ENCODE assay signal across 25 cellular contexts in the genomic region with DNA sequence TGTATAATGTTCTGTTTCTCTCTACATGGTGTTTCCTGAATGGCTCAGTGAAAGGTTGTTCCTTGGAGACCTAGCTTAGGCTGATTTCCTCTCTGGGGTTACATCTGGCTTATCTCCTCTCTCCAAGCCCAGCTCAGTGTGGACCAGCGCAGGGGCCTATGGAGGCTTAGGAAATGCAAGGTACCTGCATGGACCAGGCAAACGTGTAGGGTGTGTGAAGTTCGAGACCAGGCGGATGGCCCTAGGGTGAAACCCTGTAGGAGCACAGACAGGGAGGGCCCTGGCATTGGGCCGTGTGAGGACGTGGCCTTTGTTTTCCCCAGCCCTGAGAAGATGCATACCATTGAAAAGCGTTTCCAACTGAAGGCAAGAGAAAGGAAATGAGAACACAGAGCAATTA. TPM values are rescaled to one million over a fixed set of nuclear protein-coding genes. Genes with fewer than 3 reads are reported as not detected.
A peak's percentile ranks its signal among the peaks of the same experiment; 100 is the strongest.
DNase-seq lines count a peak whose midpoint lies in the region; ATAC-seq, FAIRE-seq and TF ChIP-seq lines count a peak whose summit lies in the region.
"Had no signal": no experiment of that assay in that cellular context is flagged by ENCODE, and none has a peak within 500 bp of the region (broad histone marks: within the 10 kb centered on the region; RNA-seq: fewer than 3 reads in every experiment).

No MANE protein-coding gene starts in this region.

- no peaks in the 10 kb centered on the region for H3F3A ChIP-seq in MM.1S (ENCODE audit: insufficient read depth, low read length)

- H3K9me3 Mint-ChIP-seq in stimulated activated effector memory CD8-positive, alpha-beta T cell treated with anti-CD3 and anti-CD28 coated beads, Interleukin-12 subunit alpha, Interleukin-12 subunit beta, amount 100 ng/mL, for 72 hours = peaks cover 4% of the 10 kb centered on the region

- no peak overlapping the region for H3K4me3 ChIP-seq in endothelial cell of umbilical vein (replicated peaks in 1 of 3; ENCODE audit: insufficient read depth in 1 of 3, low read depth in 1 of 3, low read length in 3 of 3)
- H3K4me3 ChIP-seq in MM.1S (ENCODE audit: low read length) = no peak overlapping the region
- H3K4me3 ChIP-seq: SJSA1 had no signal

- peaks cover 5% of the 10 kb centered on the region for H3K4me1 Mint-ChIP-seq in stimulated activated effector memory CD8-positive, alpha-beta T cell treated with anti-CD3 and anti-CD28 coated beads, Interleukin-12 subunit alpha, Interleukin-12 subunit beta, amount 100 ng/mL, for 72 hours

- no peaks in the 10 kb centered on the region for H3K9me2 ChIP-seq in MM.1S (replicated peaks; ENCODE audit: insufficient read depth, low read length)

- no TSS peak for BruUV-seq in endothelial cell of umbilical vein (replicated peaks; lab: Mats Ljungman, UMichigan)

- H2AFZ ChIP-seq in endothelial cell of umbilical vein (ENCODE audit: low read depth, low read length) = no peak overlapping the region
- no peak overlapping the region for H2AFZ ChIP-seq in MM.1S (ENCODE audit: low read length)

- H3K4me3 Mint-ChIP-seq in stimulated activated effector memory CD8-positive, alpha-beta T cell treated with anti-CD3 and anti-CD28 coated beads, Interleukin-12 subunit alpha, Interleukin-12 subunit beta, amount 100 ng/mL, for 72 hours = no peak overlapping the region
- H3K4me3 Mint-ChIP-seq: CD4-positive, CD25-positive, alpha-beta regulatory T cell had no signal

- no peaks in the 10 kb centered on the region for H3K36me3 Mint-ChIP-seq in stimulated activated effector memory CD8-positive, alpha-beta T cell treated with anti-CD3 and anti-CD28 coated beads, Interleukin-12 subunit alpha, Interleukin-12 subunit beta, amount 100 ng/mL, for 72 hours
- H3K36me3 Mint-ChIP-seq: CD4-positive, CD25-positive, alpha-beta regulatory T cell had no signal

- DNase-seq in Right ventricle myocardium superior (no peak), left cardiac atrium (no peak), UCSD-AML1 (lab: John Stamatoyannopoulos, UW; ENCODE audit: unreplicated experiment) (peak; percentile 27), endothelial cell of umbilical vein (ENCODE audit: low read depth, low spot score) (peak; percentile 39), MM.1S (no peak), mucosa of gallbladder (ENCODE audit: low spot score) (no peak)
- no peak for DNase-seq in stimulated activated effector memory CD8-positive, alpha-beta T cell treated with anti-CD3 and anti-CD28 coated beads, Interleukin-12 subunit alpha, Interleukin-12 subunit beta, amount 100 ng/mL, for 72 hours (ENCODE audit: low spot score in 2 of 2)
- DNase-seq: 8988T; ACHN; BE2C; CD4-positive, CD25-positive, alpha-beta regulatory T cell; GOT3; KBM-7; NCI-H1105 treated with DMSO at 0.1 percent for 48 hours; NCI-H2029; NCI-H446 treated with DMSO at 0.1 percent for 48 hours; NCI-H526; NCI-H82; NK-92 treated with Interleukin-12 subunit alpha and Interleukin-12 subunit beta, amount 100 ng/mL, for 24 hours; PC-3 had no signal

- H3K9me1 ChIP-seq in endothelial cell of umbilical vein (replicated peaks; ENCODE audit: control insufficient read depth, extremely low read depth, insufficient read depth, low read length) = no peaks in the 10 kb centered on the region

- H3K4me2 ChIP-seq in endothelial cell of umbilical vein (ENCODE audit: insufficient read depth, low read length) (no peak overlapping the region), MM.1S (ENCODE audit: low read depth, low read length) (no peak overlapping the region)

- H3K27me3 ChIP-seq in endothelial cell of umbilical vein (ENCODE audit: control insufficient read depth in 2 of 2, insufficient read depth in 2 of 2, low read length in 2 of 2) (no peaks in the 10 kb centered on the region), MM.1S (replicated peaks; ENCODE audit: insufficient read depth, low read length) (no peaks in the 10 kb centered on the region)
- H3K27me3 ChIP-seq: BE2C, SJSA1 had no signal

- ATAC-seq in Right ventricle myocardium superior (ENCODE audit: poor library complexity) (peak; percentile 20), left cardiac atrium (no peak), GM21515 (IDR thresholded peaks at IDR 0.05; ENCODE audit: unreplicated experiment) (no peak)
- peak; percentile 46 for ATAC-seq in stimulated activated effector memory CD8-positive, alpha-beta T cell treated with anti-CD3 and anti-CD28 coated beads, Interleukin-12 subunit alpha, Interleukin-12 subunit beta, amount 100 ng/mL, for 72 hours
- ATAC-seq: HCT116, PC-3 had no signal

- peaks cover 78% of the 10 kb centered on the region for H3K79me2 ChIP-seq in endothelial cell of umbilical vein (ENCODE audit: control insufficient read depth, insufficient read depth, low read length)
- H3K79me2 ChIP-seq in MM.1S (ENCODE audit: low read length) = no peaks in the 10 kb centered on the region

- no peak for FAIRE-seq in endothelial cell of umbilical vein (lab: Jason Lieb, UNC)
- FAIRE-seq: D721Med, GM18507 had no signal

- TF ChIP-seq CTCF in endothelial cell of umbilical vein (IDR thresholded peaks at IDR 0.05; ENCODE audit: extremely low read depth in 1 of 2, insufficient read depth in 1 of 2, low read depth in 1 of 2, low read length in 2 of 2) (no peak), MM.1S (IDR thresholded peaks at IDR 0.05; ENCODE audit: low read length) (no peak)

- H3K36me3 ChIP-seq in endothelial cell of umbilical vein (ENCODE audit: control insufficient read depth in 2 of 2, extremely low read depth in 1 of 2, insufficient read depth in 2 of 2, low read length in 2 of 2) (peaks cover 0 to 2% of the 10 kb centered on the region in 2 experiments), MM.1S (replicated peaks; ENCODE audit: insufficient read depth, low read length) (no peaks in the 10 kb centered on the region)
- H3K36me3 ChIP-seq: BE2C, SJSA1 had no signal

- H4K20me1 ChIP-seq in endothelial cell of umbilical vein (replicated peaks; ENCODE audit: control insufficient read depth, extremely low read depth, insufficient read depth, low read length) = peaks cover 2% of the 10 kb centered on the region
- no peaks in the 10 kb centered on the region for H4K20me1 ChIP-seq in MM.1S (ENCODE audit: insufficient read depth, low read length)

- intact Hi-C loops in Right ventricle myocardium superior (cut with DNase I) = no loop called here
- intact Hi-C loops in left cardiac atrium (cut with DNase I) = no loop called here
- intact Hi-C loops in endothelial cell of umbilical vein (cut with micrococcal nuclease) = no loop called here

- H3K9me3 ChIP-seq in endothelial cell of umbilical vein (replicated peaks; ENCODE audit: control insufficient read depth, insufficient read depth, low read length) = no peaks in the 10 kb centered on the region
- no peaks in the 10 kb centered on the region for H3K9me3 ChIP-seq in MM.1S (replicated peaks; ENCODE audit: insufficient read depth, low read length)
- H3K9me3 ChIP-seq: BE2C, SJSA1 had no signal

- H3K4me1 ChIP-seq in endothelial cell of umbilical vein (ENCODE audit: control insufficient read depth, extremely low read depth, insufficient read depth, low read length) (peaks cover 6% of the 10 kb centered on the region), MM.1S (ENCODE audit: low read length) (no peaks in the 10 kb centered on the region)
- H3K4me1 ChIP-seq: BE2C, SJSA1 had no signal

- H3K9ac ChIP-seq in endothelial cell of umbilical vein (replicated peaks; ENCODE audit: extremely low read depth, insufficient read depth, low read length) (no peak overlapping the region), MM.1S (ENCODE audit: low read length) (no peak overlapping the region)

- no peak for TF ChIP-seq POLR2A in endothelial cell of umbilical vein (IDR thresholded peaks at IDR 0.05; ENCODE audit: low read depth, low read length)

- H3K27ac ChIP-seq in endothelial cell of umbilical vein (ENCODE audit: insufficient read depth, low read depth, low read length) (no peak overlapping the region), MM.1S (ENCODE audit: low read length) (no peak overlapping the region)
- H3K27ac ChIP-seq: SJSA1 had no signal

- no peak overlapping the region for H3K27ac Mint-ChIP-seq in stimulated activated effector memory CD8-positive, alpha-beta T cell treated with anti-CD3 and anti-CD28 coated beads, Interleukin-12 subunit alpha, Interleukin-12 subunit beta, amount 100 ng/mL, for 72 hours
- H3K27ac Mint-ChIP-seq: CD4-positive, CD25-positive, alpha-beta regulatory T cell had no signal

- dilution Hi-C loops in endothelial cell of umbilical vein (cut with MboI; ENCODE audit: extremely low pct_ligation_motif_present, low sequenced_read_pairs) = no loop called here

- CTCF ChIA-PET in endothelial cell of umbilical vein (lab: Charles Lee) = interaction anchor here (0.9 kb wide), 1 partner anchor 8 kb away, joined by 3 read pairs; no protein-coding TSS in a partner anchor

- POLR2A ChIA-PET in endothelial cell of umbilical vein (lab: Charles Lee) = no interaction called here

TF ChIP-seq in endothelial cell of umbilical vein, 7 proteins besides CTCF, POLR2A, EP300 and RAD21:
- TF ChIP-seq POLR2AphosphoS5 (IDR thresholded peaks at IDR 0.05; ENCODE audit: insufficient read depth, low read depth, low read length) = no peak
- no peak for TF ChIP-seq JUN (IDR thresholded peaks at IDR 0.05; ENCODE audit: borderline replicate concordance, insufficient read depth, insufficient read length, low read depth)
- TF ChIP-seq MYC (IDR thresholded peaks at IDR 0.05; ENCODE audit: low read depth, low read length) = no peak
- no peak for TF ChIP-seq GATA2 (IDR thresholded peaks at IDR 0.05; ENCODE audit: insufficient read depth, insufficient read length, low read depth, low read length)
- no peak for TF ChIP-seq EZH2 (IDR thresholded peaks at IDR 0.05; ENCODE audit: borderline replicate concordance, low read depth, low read length, severe bottlenecking)
- TF ChIP-seq, protein P1, sequence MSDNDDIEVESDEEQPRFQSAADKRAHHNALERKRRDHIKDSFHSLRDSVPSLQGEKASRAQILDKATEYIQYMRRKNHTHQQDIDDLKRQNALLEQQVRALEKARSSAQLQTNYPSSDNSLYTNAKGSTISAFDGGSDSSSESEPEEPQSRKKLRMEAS (IDR thresholded peaks at IDR 0.05; ENCODE audit: insufficient read depth, insufficient read length) = no peak
- TF ChIP-seq FOS (IDR thresholded peaks at IDR 0.05; ENCODE audit: borderline replicate concordance, insufficient read depth, low read length) = no peak
TF ChIP-seq in endothelial cell of umbilical vein: peak in this region for 0.

RNA-seq across cellular contexts. Expression of a gene that starts 59.0 kb away (rescaled TPM):
- total RNA-seq in Right ventricle myocardium superior (14.3 TPM), left cardiac atrium (10 to 100 TPM; 19.5 to 27.3 TPM), endothelial cell of umbilical vein (78.7 and 83.1 TPM in 2 replicates), mucosa of gallbladder (44.9 TPM)
- 15.6 and 22.5 TPM in 2 replicates for polyA plus RNA-seq in endothelial cell of umbilical vein
- polyA plus RNA-seq in endothelial cell of umbilical vein (2011; cell fraction: cytosol; rRNA removed) = 30.8 and 32.6 TPM in 2 replicates
- polyA plus RNA-seq in endothelial cell of umbilical vein (2011; cell fraction: nucleus; rRNA removed) = 38.1 and 45.2 TPM in 2 replicates
- polyA plus RNA-seq in endothelial cell of umbilical vein (2012) = 55.5 and 65.7 TPM in 2 replicates
- polyA minus RNA-seq in endothelial cell of umbilical vein = 84.9 and 86.4 TPM in 2 replicates
- polyA minus RNA-seq in endothelial cell of umbilical vein (2011; cell fraction: cytosol; rRNA and poly(A)+ RNA removed) = 16.8 TPM
- 101 and 153 TPM in 2 replicates for polyA minus RNA-seq in endothelial cell of umbilical vein (2011; cell fraction: nucleus; rRNA and poly(A)+ RNA removed)
- polyA plus RNA-seq: CD4-positive, CD25-positive, alpha-beta regulatory T cell had no signal

Comparison
In these comparisons a context has a peak if more than half of its experiments do, and no peak if none do; other contexts are left out.
1. ATAC-seq: peak in Right ventricle myocardium superior (single experiment) and stimulated activated effector memory CD8-positive, alpha-beta T cell treated with anti-CD3 and anti-CD28 coated beads, Interleukin-12 subunit alpha, Interleukin-12 subunit beta, amount 100 ng/mL, for 72 hours (single experiment); none in left cardiac atrium (0 of 2) and GM21515 (single experiment).
2. DNase-seq: peak in UCSD-AML1 (single experiment) and endothelial cell of umbilical vein (single experiment); none in Right ventricle myocardium superior (single experiment), left cardiac atrium (single experiment), stimulated activated effector memory CD8-positive, alpha-beta T cell treated with anti-CD3 and anti-CD28 coated beads, Interleukin-12 subunit alpha, Interleukin-12 subunit beta, amount 100 ng/mL, for 72 hours (0 of 2), MM.1S (single experiment) and mucosa of gallbladder (single experiment).